8 cellular contexts compared by ENCODE assay signal in genomic region chr2:86105969-86106945, GRCh38. TPM values are rescaled to one million over a fixed set of nuclear protein-coding genes. Genes with fewer than 3 reads are reported as not detected.
DNase-seq lines count a peak whose midpoint lies in the region; ATAC-seq, FAIRE-seq and TF ChIP-seq lines count a peak whose summit lies in the region.

Gene PTCD3, plus strand, starts transcription at chr2:86106235. Its CDS starts 13 bp downstream, at chr2:86106248.

- H3K36me3 ChIP-seq in adrenal gland (replicated peaks in 1 of 2) (peaks cover 0 to 25% of the 10 kb centered on the region in 2 donors), heart left ventricle (peaks cover 0 to 52% (median 29%) of the 10 kb centered on the region in 9 donors), upper lobe of left lung (peaks cover 2 to 26% (median 11%) of the 10 kb centered on the region in 4 donors)

- H3K27me3 ChIP-seq in adrenal gland = no peaks in the 10 kb centered on the region
- no peaks in the 10 kb centered on the region for H3K27me3 ChIP-seq in heart left ventricle
- no peaks in the 10 kb centered on the region for H3K27me3 ChIP-seq in upper lobe of left lung

- FAIRE-seq in GM12891 (lab: Jason Lieb, UNC) = no peak

- 0 to 1% (median 0%) methylated on average over 25 to 44 of the region's 44 CpGs for WGBS in adrenal gland, 4 donors
- 0 to 1% (median 1%) methylated on average over 41 to 44 of the region's 44 CpGs for WGBS in heart left ventricle, 4 donors
- WGBS in upper lobe of left lung, 2 donors = 0% methylated on average over 29 to 43 of the region's 44 CpGs

- ATAC-seq in HG02840 (IDR thresholded peaks at IDR 0.05; ENCODE audit: low FRiP score, unreplicated experiment) (peak; percentile 89), heart left ventricle (peak; percentile 94 to 97 (median 96)), upper lobe of left lung (ENCODE audit: low FRiP score in 2 of 2) (peak; percentile 98 to 99)

- TF ChIP-seq EP300 in upper lobe of left lung (IDR thresholded peaks at IDR 0.05) = no peak

- H3K4me1 ChIP-seq in adrenal gland (replicated peaks in 1 of 2) (peaks cover 15 to 33% of the 10 kb centered on the region in 2 donors), heart left ventricle (peaks cover 5 to 41% (median 32%) of the 10 kb centered on the region in 12 donors), upper lobe of left lung (peaks cover 27 to 34% (median 30%) of the 10 kb centered on the region in 4 donors)

- intact Hi-C loops in adrenal gland (cut with DNase I) = no loop called here
- intact Hi-C loops in heart left ventricle (cut with DNase I) = no loop called here

- DNase-seq in GM12891 (ENCODE audit: insufficient read length, low spot score) = peak; percentile 65
- peak; percentile 94 for DNase-seq in NCI-H146 (lab: John Stamatoyannopoulos, UW)
- DNase-seq in T-helper 1 cell = peak; percentile 82 to 96 (median 90)
- peak; percentile 93 to 98 (median 96) for DNase-seq in adrenal gland
- peak; percentile 94 to 96 (median 96) for DNase-seq in heart left ventricle
- peak; percentile 97 for DNase-seq in pons (ENCODE audit: low spot score)
- DNase-seq in upper lobe of left lung = peak; percentile 90 to 95

- TF ChIP-seq CTCF in adrenal gland (IDR thresholded peaks at IDR 0.05) (no peak), heart left ventricle (IDR thresholded peaks at IDR 0.05) (no peak), upper lobe of left lung (IDR thresholded peaks at IDR 0.05) (no peak)

- TF ChIP-seq POLR2A in GM12891 (IDR thresholded peaks at IDR 0.05; ENCODE audit: low read depth, low read length) = peak; percentile 96
- TF ChIP-seq POLR2A in adrenal gland (IDR thresholded peaks at IDR 0.05) = peak; percentile 52 to 93
- TF ChIP-seq POLR2A in heart left ventricle (IDR thresholded peaks at IDR 0.05) = peak in 1 of 2 donors; percentile 55
- peak in 2 of 4 donors; percentile 77 to 81 for TF ChIP-seq POLR2A in upper lobe of left lung (IDR thresholded peaks at IDR 0.05)

- H3K4me3 ChIP-seq in adrenal gland (peak within 1 kb of the TSS; percentile 49 to 98 (median 90)), heart left ventricle (peak within 1 kb of the TSS; percentile 65 to 93 (median 77)), upper lobe of left lung (peak within 1 kb of the TSS; percentile 62 to 95 (median 87))

- H3K9me3 ChIP-seq in adrenal gland (replicated peaks in 1 of 3) = no peaks in the 10 kb centered on the region
- H3K9me3 ChIP-seq in heart left ventricle = no peaks in the 10 kb centered on the region
- no peaks in the 10 kb centered on the region for H3K9me3 ChIP-seq in upper lobe of left lung

- H3K27ac ChIP-seq in adrenal gland (peak within 1 kb of the TSS; percentile 46 to 90 (median 64)), heart left ventricle (peak within 1 kb of the TSS; percentile 66 to 89 (median 84)), upper lobe of left lung (peak within 1 kb of the TSS; percentile 81 to 87 (median 82))

TF ChIP-seq in GM12891, 5 proteins besides CTCF, POLR2A, EP300 and RAD21:
- TF ChIP-seq PAX5 (IDR thresholded peaks at IDR 0.05; ENCODE audit: insufficient read depth, low read length, severe bottlenecking) (no peak), TAF1 (IDR thresholded peaks at IDR 0.05; ENCODE audit: low read depth, low read length) (peak; percentile 97), POU2F2 (IDR thresholded peaks at IDR 0.05; ENCODE audit: low read depth, low read length) (peak; percentile 78), SPI1 (IDR thresholded peaks at IDR 0.05; ENCODE audit: low read depth, low read length) (no peak), POLR2AphosphoS5 (IDR thresholded peaks at IDR 0.05; ENCODE audit: low read depth, low read length) (peak; percentile 98)

RNA-seq across cellular contexts. Expression of gene PTCD3, which starts in this region (rescaled TPM):
- polyA plus RNA-seq in GM12891 (2012; ENCODE audit: low read depth, missing spikeins) = 59.2 TPM
- total RNA-seq in adrenal gland = 100 to 1,000 TPM in 5 of 8 donors, 10 to 100 TPM in 3; 41.7 to 332 (median 112) TPM
- polyA plus RNA-seq in adrenal gland = 100 to 1,000 TPM in 1 of 3 donors, 10 to 100 TPM in 2; 34.8 to 120 (median 47.4) TPM
- total RNA-seq in heart left ventricle = 100 to 1,000 TPM in 8 of 9 donors, 10 to 100 TPM in 1; 99.3 to 210 (median 125) TPM
- polyA plus RNA-seq in heart left ventricle = 10 to 100 TPM; 25.0 to 46.4 TPM
- 10 to 100 TPM; 37.0 to 79.4 (median 64.3) TPM for total RNA-seq in upper lobe of left lung

Comparison
In these comparisons a context has a peak if more than half of its experiments do, and no peak if none do; other contexts are left out.
1. Peak in every context shown above with its lines: DNase-seq, ATAC-seq, H3K4me3 ChIP-seq and H3K27ac ChIP-seq.